ENCODE assay signal across 1 cellular context in the genomic region with DNA sequence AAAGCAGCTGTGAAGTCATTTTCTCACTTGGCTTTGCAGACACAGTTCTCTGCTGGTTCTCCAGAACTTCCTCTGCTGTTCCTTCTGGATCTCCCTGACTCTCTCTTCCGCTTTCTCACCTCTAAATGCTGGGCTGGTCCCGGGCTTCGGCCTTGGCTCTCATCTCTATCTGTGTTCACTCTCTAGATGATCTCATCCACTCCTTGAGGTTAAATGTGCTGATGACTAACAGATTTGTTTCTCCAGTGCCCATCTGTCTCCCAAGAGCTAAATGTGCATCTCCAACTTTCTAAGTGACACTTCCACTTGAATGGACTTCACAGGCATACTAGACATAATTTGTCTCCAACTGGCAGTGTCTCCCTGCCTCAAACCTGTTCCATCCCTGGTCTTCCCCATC.
TF ChIP-seq lines count a peak whose summit lies in the region.

No MANE protein-coding gene starts in this region.

TF ChIP-seq in GM12878, 131 proteins besides CTCF, POLR2A, EP300 and RAD21 (continued from another document and continues in another):
- TF ChIP-seq, protein P1, sequence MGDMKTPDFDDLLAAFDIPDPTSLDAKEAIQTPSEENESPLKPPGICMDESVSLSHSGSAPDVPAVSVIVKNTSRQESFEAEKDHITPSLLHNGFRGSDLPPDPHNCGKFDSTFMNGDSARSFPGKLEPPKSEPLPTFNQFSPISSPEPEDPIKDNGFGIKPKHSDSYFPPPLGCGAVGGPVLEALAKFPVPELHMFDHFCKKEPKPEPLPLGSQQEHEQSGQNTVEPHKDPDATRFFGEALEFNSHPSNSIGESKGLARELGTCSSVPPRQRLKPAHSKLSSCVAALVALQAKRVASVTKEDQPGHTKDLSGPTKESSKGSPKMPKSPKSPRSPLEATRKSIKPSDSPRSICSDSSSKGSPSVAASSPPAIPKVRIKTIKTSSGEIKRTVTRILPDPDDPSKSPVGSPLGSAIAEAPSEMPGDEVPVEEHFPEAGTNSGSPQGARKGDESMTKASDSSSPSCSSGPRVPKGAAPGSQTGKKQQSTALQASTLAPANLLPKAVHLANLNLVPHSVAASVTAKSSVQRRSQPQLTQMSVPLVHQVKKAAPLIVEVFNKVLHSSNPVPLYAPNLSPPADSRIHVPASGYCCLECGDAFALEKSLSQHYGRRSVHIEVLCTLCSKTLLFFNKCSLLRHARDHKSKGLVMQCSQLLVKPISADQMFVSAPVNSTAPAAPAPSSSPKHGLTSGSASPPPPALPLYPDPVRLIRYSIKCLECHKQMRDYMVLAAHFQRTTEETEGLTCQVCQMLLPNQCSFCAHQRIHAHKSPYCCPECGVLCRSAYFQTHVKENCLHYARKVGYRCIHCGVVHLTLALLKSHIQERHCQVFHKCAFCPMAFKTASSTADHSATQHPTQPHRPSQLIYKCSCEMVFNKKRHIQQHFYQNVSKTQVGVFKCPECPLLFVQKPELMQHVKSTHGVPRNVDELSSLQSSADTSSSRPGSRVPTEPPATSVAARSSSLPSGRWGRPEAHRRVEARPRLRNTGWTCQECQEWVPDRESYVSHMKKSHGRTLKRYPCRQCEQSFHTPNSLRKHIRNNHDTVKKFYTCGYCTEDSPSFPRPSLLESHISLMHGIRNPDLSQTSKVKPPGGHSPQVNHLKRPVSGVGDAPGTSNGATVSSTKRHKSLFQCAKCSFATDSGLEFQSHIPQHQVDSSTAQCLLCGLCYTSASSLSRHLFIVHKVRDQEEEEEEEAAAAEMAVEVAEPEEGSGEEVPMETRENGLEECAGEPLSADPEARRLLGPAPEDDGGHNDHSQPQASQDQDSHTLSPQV (IDR thresholded peaks at IDR 0.05) = no peak
- TF ChIP-seq TCF12 (IDR thresholded peaks at IDR 0.05; ENCODE audit: low read depth, low read length) (no peak), IKZF1 (conservative IDR thresholded peaks at IDR 0.05) (peak; percentile 76), CHD4 (IDR thresholded peaks at IDR 0.05) (no peak), MXI1 (IDR thresholded peaks at IDR 0.05; ENCODE audit: low read depth, low read length) (no peak), ESRRA (IDR thresholded peaks at IDR 0.05; ENCODE audit: low read length) (no peak), RCOR1 (conservative IDR thresholded peaks at IDR 0.05; ENCODE audit: low read depth, low read length) (no peak), TCF3 (IDR thresholded peaks at IDR 0.05; ENCODE audit: borderline replicate concordance, insufficient read depth, low read depth, low read length) (no peak), RB1 (IDR thresholded peaks at IDR 0.05; ENCODE audit: borderline replicate concordance) (no peak), ZZZ3 (IDR thresholded peaks at IDR 0.05; ENCODE audit: control insufficient read depth, insufficient read length, low read depth) (no peak), PML (IDR thresholded peaks at IDR 0.05; ENCODE audit: low read length) (no peak), SMAD5 (IDR thresholded peaks at IDR 0.05; ENCODE audit: low read depth) (no peak), ZNF24 (IDR thresholded peaks at IDR 0.05) (no peak), CREB1 (IDR thresholded peaks at IDR 0.05; ENCODE audit: low read depth) (no peak), WRNIP1 (IDR thresholded peaks at IDR 0.05; ENCODE audit: borderline replicate concordance, low read depth, low read length) (no peak), BCL11A (IDR thresholded peaks at IDR 0.05; ENCODE audit: low read depth, low read length) (no peak), JUND (IDR thresholded peaks at IDR 0.05; ENCODE audit: low read depth, low read length) (no peak), JUNB (IDR thresholded peaks at IDR 0.05) (peak; percentile 22; the same call in 1 of the 2 replicates), IKZF2 (IDR thresholded peaks at IDR 0.05) (peak; percentile 71 to 74; a peak in 3 of 4 replicates), RBBP5 (conservative IDR thresholded peaks at IDR 0.05) (no peak), STAT1 (conservative IDR thresholded peaks at IDR 0.05) (no peak), RELA (IDR thresholded peaks at IDR 0.05; ENCODE audit: borderline replicate concordance, partially characterized antibody) (no peak), TCF7 (IDR thresholded peaks at IDR 0.05; ENCODE audit: borderline replicate concordance) (no peak), MEF2B (IDR thresholded peaks at IDR 0.05; ENCODE audit: partially characterized antibody, poor library complexity, severe bottlenecking) (no peak), SREBF2 (IDR thresholded peaks at IDR 0.05; ENCODE audit: low read length) (no peak), HDGF (IDR thresholded peaks at IDR 0.05) (no peak), ATF7 (IDR thresholded peaks at IDR 0.05; ENCODE audit: low read depth) (peak; percentile 41; the same call in 1 of the 2 replicates), MYB (IDR thresholded peaks at IDR 0.05; ENCODE audit: borderline replicate concordance, low read depth, low read length) (no peak), BHLHE40 (IDR thresholded peaks at IDR 0.05; ENCODE audit: borderline replicate concordance in 1 of 2, low read depth in 2 of 2, low read length in 1 of 2) (0 out of 4 replicates have a peak, but pooled peaks of 1 of the 2 experiments have one; percentile 11), SP1 (IDR thresholded peaks at IDR 0.05; ENCODE audit: low read depth, low read length) (no peak), GATAD2B (conservative IDR thresholded peaks at IDR 0.05; ENCODE audit: low read depth) (no peak), TARDBP (IDR thresholded peaks at IDR 0.05; ENCODE audit: borderline replicate concordance) (no peak), SUPT20H (IDR thresholded peaks at IDR 0.05; ENCODE audit: borderline replicate concordance, control insufficient read depth, low read depth, low read length) (no peak), SIX5 (IDR thresholded peaks at IDR 0.05; ENCODE audit: low read depth, low read length, severe bottlenecking) (no peak)
- TF ChIP-seq, protein P2, sequence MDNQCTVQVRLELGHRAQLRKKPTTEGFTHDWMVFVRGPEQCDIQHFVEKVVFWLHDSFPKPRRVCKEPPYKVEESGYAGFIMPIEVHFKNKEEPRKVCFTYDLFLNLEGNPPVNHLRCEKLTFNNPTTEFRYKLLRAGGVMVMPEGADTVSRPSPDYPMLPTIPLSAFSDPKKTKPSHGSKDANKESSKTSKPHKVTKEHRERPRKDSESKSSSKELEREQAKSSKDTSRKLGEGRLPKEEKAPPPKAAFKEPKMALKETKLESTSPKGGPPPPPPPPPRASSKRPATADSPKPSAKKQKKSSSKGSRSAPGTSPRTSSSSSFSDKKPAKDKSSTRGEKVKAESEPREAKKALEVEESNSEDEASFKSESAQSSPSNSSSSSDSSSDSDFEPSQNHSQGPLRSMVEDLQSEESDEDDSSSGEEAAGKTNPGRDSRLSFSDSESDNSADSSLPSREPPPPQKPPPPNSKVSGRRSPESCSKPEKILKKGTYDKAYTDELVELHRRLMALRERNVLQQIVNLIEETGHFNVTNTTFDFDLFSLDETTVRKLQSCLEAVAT (IDR thresholded peaks at IDR 0.05) = no peak
- TF ChIP-seq, protein P3, sequence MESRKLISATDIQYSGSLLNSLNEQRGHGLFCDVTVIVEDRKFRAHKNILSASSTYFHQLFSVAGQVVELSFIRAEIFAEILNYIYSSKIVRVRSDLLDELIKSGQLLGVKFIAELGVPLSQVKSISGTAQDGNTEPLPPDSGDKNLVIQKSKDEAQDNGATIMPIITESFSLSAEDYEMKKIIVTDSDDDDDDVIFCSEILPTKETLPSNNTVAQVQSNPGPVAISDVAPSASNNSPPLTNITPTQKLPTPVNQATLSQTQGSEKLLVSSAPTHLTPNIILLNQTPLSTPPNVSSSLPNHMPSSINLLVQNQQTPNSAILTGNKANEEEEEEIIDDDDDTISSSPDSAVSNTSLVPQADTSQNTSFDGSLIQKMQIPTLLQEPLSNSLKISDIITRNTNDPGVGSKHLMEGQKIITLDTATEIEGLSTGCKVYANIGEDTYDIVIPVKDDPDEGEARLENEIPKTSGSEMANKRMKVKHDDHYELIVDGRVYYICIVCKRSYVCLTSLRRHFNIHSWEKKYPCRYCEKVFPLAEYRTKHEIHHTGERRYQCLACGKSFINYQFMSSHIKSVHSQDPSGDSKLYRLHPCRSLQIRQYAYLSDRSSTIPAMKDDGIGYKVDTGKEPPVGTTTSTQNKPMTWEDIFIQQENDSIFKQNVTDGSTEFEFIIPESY (IDR thresholded peaks at IDR 0.05) = no peak
- TF ChIP-seq, protein P4, sequence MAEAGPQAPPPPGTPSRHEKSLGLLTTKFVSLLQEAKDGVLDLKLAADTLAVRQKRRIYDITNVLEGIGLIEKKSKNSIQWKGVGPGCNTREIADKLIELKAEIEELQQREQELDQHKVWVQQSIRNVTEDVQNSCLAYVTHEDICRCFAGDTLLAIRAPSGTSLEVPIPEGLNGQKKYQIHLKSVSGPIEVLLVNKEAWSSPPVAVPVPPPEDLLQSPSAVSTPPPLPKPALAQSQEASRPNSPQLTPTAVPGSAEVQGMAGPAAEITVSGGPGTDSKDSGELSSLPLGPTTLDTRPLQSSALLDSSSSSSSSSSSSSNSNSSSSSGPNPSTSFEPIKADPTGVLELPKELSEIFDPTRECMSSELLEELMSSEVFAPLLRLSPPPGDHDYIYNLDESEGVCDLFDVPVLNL (IDR thresholded peaks at IDR 0.05; ENCODE audit: low read depth, low read length) = no peak
- TF ChIP-seq, protein P5, sequence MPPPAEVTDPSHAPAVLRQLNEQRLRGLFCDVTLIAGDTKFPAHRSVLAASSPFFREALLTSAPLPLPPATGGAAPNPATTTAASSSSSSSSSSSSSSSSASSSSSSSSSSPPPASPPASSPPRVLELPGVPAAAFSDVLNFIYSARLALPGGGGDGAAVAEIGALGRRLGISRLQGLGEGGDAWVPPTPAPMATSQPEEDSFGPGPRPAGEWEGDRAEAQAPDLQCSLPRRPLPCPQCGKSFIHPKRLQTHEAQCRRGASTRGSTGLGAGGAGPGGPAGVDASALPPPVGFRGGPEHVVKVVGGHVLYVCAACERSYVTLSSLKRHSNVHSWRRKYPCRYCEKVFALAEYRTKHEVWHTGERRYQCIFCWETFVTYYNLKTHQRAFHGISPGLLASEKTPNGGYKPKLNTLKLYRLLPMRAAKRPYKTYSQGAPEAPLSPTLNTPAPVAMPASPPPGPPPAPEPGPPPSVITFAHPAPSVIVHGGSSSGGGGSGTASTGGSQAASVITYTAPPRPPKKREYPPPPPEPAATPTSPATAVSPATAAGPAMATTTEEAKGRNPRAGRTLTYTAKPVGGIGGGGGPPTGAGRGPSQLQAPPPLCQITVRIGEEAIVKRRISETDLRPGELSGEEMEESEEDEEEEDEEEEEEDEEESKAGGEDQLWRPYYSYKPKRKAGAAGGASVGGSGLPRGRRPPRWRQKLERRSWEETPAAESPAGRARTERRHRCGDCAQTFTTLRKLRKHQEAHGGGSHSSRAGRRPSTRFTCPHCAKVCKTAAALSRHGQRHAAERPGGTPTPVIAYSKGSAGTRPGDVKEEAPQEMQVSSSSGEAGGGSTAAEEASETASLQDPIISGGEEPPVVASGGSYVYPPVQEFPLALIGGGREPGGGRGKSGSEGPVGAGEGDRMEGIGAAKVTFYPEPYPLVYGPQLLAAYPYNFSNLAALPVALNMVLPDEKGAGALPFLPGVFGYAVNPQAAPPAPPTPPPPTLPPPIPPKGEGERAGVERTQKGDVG (CRISPR knock-in tag; IDR thresholded peaks at IDR 0.05) = no peak
- TF ChIP-seq, protein P6, sequence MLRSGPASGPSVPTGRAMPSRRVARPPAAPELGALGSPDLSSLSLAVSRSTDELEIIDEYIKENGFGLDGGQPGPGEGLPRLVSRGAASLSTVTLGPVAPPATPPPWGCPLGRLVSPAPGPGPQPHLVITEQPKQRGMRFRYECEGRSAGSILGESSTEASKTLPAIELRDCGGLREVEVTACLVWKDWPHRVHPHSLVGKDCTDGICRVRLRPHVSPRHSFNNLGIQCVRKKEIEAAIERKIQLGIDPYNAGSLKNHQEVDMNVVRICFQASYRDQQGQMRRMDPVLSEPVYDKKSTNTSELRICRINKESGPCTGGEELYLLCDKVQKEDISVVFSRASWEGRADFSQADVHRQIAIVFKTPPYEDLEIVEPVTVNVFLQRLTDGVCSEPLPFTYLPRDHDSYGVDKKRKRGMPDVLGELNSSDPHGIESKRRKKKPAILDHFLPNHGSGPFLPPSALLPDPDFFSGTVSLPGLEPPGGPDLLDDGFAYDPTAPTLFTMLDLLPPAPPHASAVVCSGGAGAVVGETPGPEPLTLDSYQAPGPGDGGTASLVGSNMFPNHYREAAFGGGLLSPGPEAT (IDR thresholded peaks at IDR 0.05; ENCODE audit: low read depth) = no peak
- TF ChIP-seq, protein P7, sequence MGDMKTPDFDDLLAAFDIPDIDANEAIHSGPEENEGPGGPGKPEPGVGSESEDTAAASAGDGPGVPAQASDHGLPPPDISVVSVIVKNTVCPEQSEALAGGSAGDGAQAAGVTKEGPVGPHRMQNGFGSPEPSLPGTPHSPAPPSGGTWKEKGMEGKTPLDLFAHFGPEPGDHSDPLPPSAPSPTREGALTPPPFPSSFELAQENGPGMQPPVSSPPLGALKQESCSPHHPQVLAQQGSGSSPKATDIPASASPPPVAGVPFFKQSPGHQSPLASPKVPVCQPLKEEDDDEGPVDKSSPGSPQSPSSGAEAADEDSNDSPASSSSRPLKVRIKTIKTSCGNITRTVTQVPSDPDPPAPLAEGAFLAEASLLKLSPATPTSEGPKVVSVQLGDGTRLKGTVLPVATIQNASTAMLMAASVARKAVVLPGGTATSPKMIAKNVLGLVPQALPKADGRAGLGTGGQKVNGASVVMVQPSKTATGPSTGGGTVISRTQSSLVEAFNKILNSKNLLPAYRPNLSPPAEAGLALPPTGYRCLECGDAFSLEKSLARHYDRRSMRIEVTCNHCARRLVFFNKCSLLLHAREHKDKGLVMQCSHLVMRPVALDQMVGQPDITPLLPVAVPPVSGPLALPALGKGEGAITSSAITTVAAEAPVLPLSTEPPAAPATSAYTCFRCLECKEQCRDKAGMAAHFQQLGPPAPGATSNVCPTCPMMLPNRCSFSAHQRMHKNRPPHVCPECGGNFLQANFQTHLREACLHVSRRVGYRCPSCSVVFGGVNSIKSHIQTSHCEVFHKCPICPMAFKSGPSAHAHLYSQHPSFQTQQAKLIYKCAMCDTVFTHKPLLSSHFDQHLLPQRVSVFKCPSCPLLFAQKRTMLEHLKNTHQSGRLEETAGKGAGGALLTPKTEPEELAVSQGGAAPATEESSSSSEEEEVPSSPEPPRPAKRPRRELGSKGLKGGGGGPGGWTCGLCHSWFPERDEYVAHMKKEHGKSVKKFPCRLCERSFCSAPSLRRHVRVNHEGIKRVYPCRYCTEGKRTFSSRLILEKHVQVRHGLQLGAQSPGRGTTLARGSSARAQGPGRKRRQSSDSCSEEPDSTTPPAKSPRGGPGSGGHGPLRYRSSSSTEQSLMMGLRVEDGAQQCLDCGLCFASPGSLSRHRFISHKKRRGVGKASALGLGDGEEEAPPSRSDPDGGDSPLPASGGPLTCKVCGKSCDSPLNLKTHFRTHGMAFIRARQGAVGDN (IDR thresholded peaks at IDR 0.05) = no peak
- TF ChIP-seq, protein P8, sequence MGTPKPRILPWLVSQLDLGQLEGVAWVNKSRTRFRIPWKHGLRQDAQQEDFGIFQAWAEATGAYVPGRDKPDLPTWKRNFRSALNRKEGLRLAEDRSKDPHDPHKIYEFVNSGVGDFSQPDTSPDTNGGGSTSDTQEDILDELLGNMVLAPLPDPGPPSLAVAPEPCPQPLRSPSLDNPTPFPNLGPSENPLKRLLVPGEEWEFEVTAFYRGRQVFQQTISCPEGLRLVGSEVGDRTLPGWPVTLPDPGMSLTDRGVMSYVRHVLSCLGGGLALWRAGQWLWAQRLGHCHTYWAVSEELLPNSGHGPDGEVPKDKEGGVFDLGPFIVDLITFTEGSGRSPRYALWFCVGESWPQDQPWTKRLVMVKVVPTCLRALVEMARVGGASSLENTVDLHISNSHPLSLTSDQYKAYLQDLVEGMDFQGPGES (IDR thresholded peaks at IDR 0.05) = no peak
